ENCODE assay signal across 8 cellular contexts in the genomic region with DNA sequence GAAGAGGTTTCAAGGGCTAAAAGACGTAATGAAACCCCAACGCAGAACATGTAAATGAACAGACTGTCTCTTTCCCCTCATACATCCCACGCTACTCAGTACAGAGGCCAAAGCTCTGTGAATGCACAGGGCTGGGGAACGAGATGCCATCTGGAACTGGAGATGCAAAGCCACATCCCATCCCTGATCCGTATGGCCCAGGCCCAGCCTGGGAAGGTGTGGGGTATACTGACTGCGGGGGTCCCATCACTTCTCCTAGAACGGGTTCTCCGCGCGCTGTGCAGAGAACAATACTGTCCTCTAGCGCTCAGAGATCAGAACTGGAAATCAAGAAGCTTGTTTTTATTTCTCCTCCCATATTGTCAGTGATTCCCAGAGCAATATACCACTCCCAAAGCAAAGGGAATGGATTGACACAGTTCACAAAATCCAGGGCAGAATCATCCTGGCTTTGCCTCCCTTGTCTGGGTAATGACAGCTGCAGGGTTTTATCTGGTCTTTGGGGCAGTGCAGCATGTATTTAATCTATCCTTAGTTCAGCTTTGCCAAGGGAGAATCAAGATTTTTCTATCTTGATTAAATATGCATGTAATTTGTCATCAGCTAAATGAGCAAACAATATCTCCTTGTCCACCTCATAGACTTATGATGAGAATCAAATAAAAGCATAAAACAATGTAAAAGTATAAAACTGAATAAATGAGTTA. TPM values are rescaled to one million over a fixed set of nuclear protein-coding genes. Genes with fewer than 3 reads are reported as not detected.
DNase-seq lines count a peak whose midpoint lies in the region; TF ChIP-seq lines count a peak whose summit lies in the region.
"Had no signal": no experiment of that assay in that cellular context is flagged by ENCODE, and none has a peak within 500 bp of the region (broad histone marks: within the 10 kb centered on the region; RNA-seq: fewer than 3 reads in every experiment).

No MANE protein-coding gene starts in this region.

- no peak overlapping the region for H3K4me3 Mint-ChIP-seq in neural progenitor cell
- H3K4me3 Mint-ChIP-seq: activated B cell treated with CpG ODN at 0.5 μM for 24 hours had no signal

- no TSS peak for BruUV-seq in OCI-LY7 (replicated peaks; lab: Mats Ljungman, UMichigan)

- intact Hi-C loops in OCI-LY7 (cut with micrococcal nuclease; ENCODE audit: unreplicated experiment) (loop anchor here (1.0 to 5.0 kb wide), 2 partner anchors 381 to 549 kb away; partner anchors contain the start of gene CCDC110), esophagus squamous epithelium (cut with DNase I) (no loop called here)

- H3K36me3 ChIP-seq in OCI-LY7 (ENCODE audit: insufficient read depth, low read length) = no peaks in the 10 kb centered on the region
- H3K36me3 ChIP-seq in esophagus squamous epithelium = no peaks in the 10 kb centered on the region
- no peaks in the 10 kb centered on the region for H3K36me3 ChIP-seq in neural progenitor cell

- no peaks in the 10 kb centered on the region for H3K4me1 ChIP-seq in OCI-LY7 (ENCODE audit: insufficient read depth, low read length, poor library complexity, severe bottlenecking)
- peaks cover 0 to 19% (median 0%) of the 10 kb centered on the region in 3 donors for H3K4me1 ChIP-seq in esophagus squamous epithelium
- no peaks in the 10 kb centered on the region for H3K4me1 ChIP-seq in neural progenitor cell

- no peaks in the 10 kb centered on the region for H3F3A ChIP-seq in neural progenitor cell (ENCODE audit: low read depth)

- POLR2A ChIA-PET in OCI-LY7 (lab: Charles Lee) = interaction anchor here (0.5 to 0.9 kb wide), 2 partner anchors 168 to 837 kb away, joined by 3 read pairs; no protein-coding TSS in a partner anchor

- H3K36me3 Mint-ChIP-seq in neural progenitor cell = no peaks in the 10 kb centered on the region

- CTCF ChIA-PET in OCI-LY7 (lab: Charles Lee; ENCODE audit: unreplicated experiment) = interaction anchor here (0.8 kb wide), 1 partner anchor 380 kb away, joined by 3 read pairs; no protein-coding TSS in a partner anchor

- H3K9me3 Mint-ChIP-seq in neural progenitor cell = peaks cover 9% of the 10 kb centered on the region

- peak; percentile 20 for TF ChIP-seq CTCF in GM20000 (IDR thresholded peaks at IDR 0.05; ENCODE audit: extremely low read depth, missing control alignments)
- TF ChIP-seq CTCF in OCI-LY7 (conservative IDR thresholded peaks at IDR 0.05; ENCODE audit: low read length) = peak; percentile 81
- TF ChIP-seq CTCF in esophagus squamous epithelium (IDR thresholded peaks at IDR 0.05) = peak in 5 of 6 experiments; percentile 48 to 75 (median 68)
- peak; percentile 90 for TF ChIP-seq CTCF in neural progenitor cell (IDR thresholded peaks at IDR 0.05)

- H3K27ac ChIP-seq in OCI-LY7 (ENCODE audit: low read depth, low read length, poor library complexity, severe bottlenecking) = no peak overlapping the region
- no peak overlapping the region for H3K27ac ChIP-seq in esophagus squamous epithelium
- H3K27ac ChIP-seq in neural progenitor cell = no peak overlapping the region

- H3K4me3 ChIP-seq in OCI-LY7 (ENCODE audit: low read depth, low read length, poor library complexity, severe bottlenecking) (no peak overlapping the region), esophagus squamous epithelium (peak overlapping the region in 2 of 4 donors; percentile 14 to 41), neural progenitor cell (no peak overlapping the region)

- no peaks in the 10 kb centered on the region for H3K9me3 ChIP-seq in OCI-LY7 (ENCODE audit: low read length)
- no peaks in the 10 kb centered on the region for H3K9me3 ChIP-seq in esophagus squamous epithelium
- H3K9me3 ChIP-seq in neural progenitor cell (ENCODE audit: low read depth) = no peaks in the 10 kb centered on the region

- DNase-seq in GM20000 (ENCODE audit: low spot score) = peak; percentile 39
- DNase-seq in OCI-LY7 (ENCODE audit: low spot score) = peak; percentile 44
- no peak for DNase-seq in esophagus squamous epithelium (lab: John Stamatoyannopoulos, UW)
- peak; percentile 88 for DNase-seq in neural progenitor cell (ENCODE audit: low spot score)
- no peak for DNase-seq in stimulated activated CD8-positive, alpha-beta memory T cell treated with anti-CD3 and anti-CD28 coated beads, Interleukin-4, amount 100 ng/mL, for 48 hours
- no peak for DNase-seq in NCI-H1436 (lab: John Stamatoyannopoulos, UW)
- no peak for DNase-seq in HUDEP-2 (lab: John Stamatoyannopoulos, UW; ENCODE audit: unreplicated experiment in 76 of 76)
- DNase-seq: activated B cell treated with CpG ODN at 0.5 μM for 24 hours had no signal

- H4K20me1 ChIP-seq in OCI-LY7 (ENCODE audit: insufficient read depth, low read length) (no peaks in the 10 kb centered on the region), neural progenitor cell (ENCODE audit: low read depth) (no peaks in the 10 kb centered on the region)

- no peaks in the 10 kb centered on the region for H3K27me3 ChIP-seq in esophagus squamous epithelium
- H3K27me3 ChIP-seq in neural progenitor cell = no peaks in the 10 kb centered on the region

- no peaks in the 10 kb centered on the region for H3K79me2 ChIP-seq in OCI-LY7 (ENCODE audit: insufficient read depth, low read depth, low read length)
- no peaks in the 10 kb centered on the region for H3K79me2 ChIP-seq in neural progenitor cell (ENCODE audit: low read depth)

- peaks cover 13% of the 10 kb centered on the region for H3K4me1 Mint-ChIP-seq in neural progenitor cell
- H3K4me1 Mint-ChIP-seq: activated B cell treated with CpG ODN at 0.5 μM for 24 hours had no signal

- H3K4me2 ChIP-seq in OCI-LY7 (ENCODE audit: low read length) (no peak overlapping the region; the same call in 1 of the 2 replicates), neural progenitor cell (no peak overlapping the region)

- H3K27me3 Mint-ChIP-seq in neural progenitor cell (ENCODE audit: insufficient read depth, low read depth) = peaks cover 12% of the 10 kb centered on the region

- H3K9ac ChIP-seq in neural progenitor cell = no peak overlapping the region

- H2AFZ ChIP-seq in OCI-LY7 (ENCODE audit: low read length) (no peak overlapping the region), neural progenitor cell (replicated peaks) (peak overlapping the region; percentile 45)

- H3K27ac Mint-ChIP-seq in neural progenitor cell = no peak overlapping the region
- H3K27ac Mint-ChIP-seq: activated B cell treated with CpG ODN at 0.5 μM for 24 hours had no signal

- 23 to 28% methylated on average over 5 to 6 of the region's 11 CpGs for WGBS in esophagus squamous epithelium, 2 donors

- no peak for TF ChIP-seq POLR2A in esophagus squamous epithelium (IDR thresholded peaks at IDR 0.05)

- no peaks in the 10 kb centered on the region for H3K9me2 ChIP-seq in OCI-LY7 (ENCODE audit: insufficient read depth, low read length)

RNA-seq across cellular contexts. Expression of gene TLR3, which starts 47.3 kb away (rescaled TPM):
- total RNA-seq in OCI-LY7 (2014; rRNA removed; shearing (Covaris generic)) = 0.26 and 0.38 TPM in 2 replicates
- total RNA-seq in OCI-LY7 (2022) (0.53 and 0.77 TPM in 2 replicates), esophagus squamous epithelium (10 to 100 TPM in 1 of 4 donors, 1 to 10 TPM in 3; 2.8 to 11.6 (median 5.8) TPM), neural progenitor cell (ENCODE audit: low replicate concordance) (0.62 and 0.92 TPM in 2 replicates)
- total RNA-seq: activated B cell treated with CpG ODN at 0.5 μM for 24 hours had no signal

Comparison
In these comparisons a context has a peak if more than half of its experiments do, and no peak if none do; other contexts are left out.
1. DNase-seq: peak in GM20000 (single experiment), OCI-LY7 (single experiment) and neural progenitor cell (single experiment); none in esophagus squamous epithelium (single experiment), stimulated activated CD8-positive, alpha-beta memory T cell treated with anti-CD3 and anti-CD28 coated beads, Interleukin-4, amount 100 ng/mL, for 48 hours (single experiment), NCI-H1436 (single experiment) and HUDEP-2 (0 of 76).
2. CTCF ChIP-seq: peak in every context shown above with its lines; median percentile 90 in neural progenitor cell; 81 in OCI-LY7; 68 in esophagus squamous epithelium; 20 in GM20000.